In the genomic region with DNA sequence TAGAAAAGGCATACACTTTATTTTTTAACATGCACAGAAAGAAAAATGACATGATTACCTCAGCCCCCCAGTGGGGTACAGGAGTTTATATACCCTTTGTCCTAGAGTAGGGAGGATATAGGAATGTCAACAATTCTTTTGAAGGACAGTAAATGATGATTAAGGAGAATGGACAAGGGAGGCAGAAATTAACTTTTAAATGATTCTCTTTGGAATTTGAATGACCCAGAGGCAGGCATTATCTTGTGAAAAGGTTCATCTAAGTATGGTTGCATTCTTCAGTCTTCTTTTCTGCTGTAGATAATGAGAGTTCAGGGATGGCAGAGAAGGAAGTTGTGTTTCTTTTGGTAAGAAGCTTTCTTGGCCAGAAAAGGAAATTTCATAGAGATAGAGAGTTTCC, we compare ENCODE assay signal across 21 cellular contexts.
"Had no signal": no experiment of that assay in that cellular context is flagged by ENCODE, and none has a peak within 500 bp of the region (broad histone marks: within the 10 kb centered on the region; RNA-seq: fewer than 3 reads in every experiment).

No MANE protein-coding gene starts in this region.

- H3K27me3 Mint-ChIP-seq: stimulated activated naive CD8-positive, alpha-beta T cell treated with anti-CD3 and anti-CD28 coated beads, Interleukin-15, amount 100 ng/mL, for 72 hours had no signal

- H3K4me2 ChIP-seq: smooth muscle cell had no signal

- H3K27ac ChIP-seq: lower lobe of right lung, neutrophil, pancreas, prostate gland, right atrium auricular region, suprapubic skin, vagina had no signal

- H3K4me1 Mint-ChIP-seq: natural killer cell; stimulated activated naive CD8-positive, alpha-beta T cell treated with anti-CD3 and anti-CD28 coated beads, Interleukin-15, amount 100 ng/mL, for 72 hours had no signal

- ATAC-seq: left ventricle myocardium superior; lower lobe of right lung; natural killer cell; pancreas; sciatic nerve; stimulated activated naive CD8-positive, alpha-beta T cell treated with anti-CD3 and anti-CD28 coated beads, Interleukin-15, amount 100 ng/mL, for 72 hours had no signal

- H3K4me3 ChIP-seq: lower lobe of right lung, pancreas, prostate gland, right atrium auricular region, smooth muscle cell, suprapubic skin, vagina had no signal

- H3K36me3 Mint-ChIP-seq: natural killer cell had no signal

- H3K27me3 ChIP-seq: neutrophil, pancreas, right atrium auricular region, suprapubic skin, vagina had no signal

- H3K9me3 ChIP-seq: lower lobe of right lung, neutrophil, pancreas, prostate gland, right atrium auricular region, suprapubic skin, vagina had no signal

- FAIRE-seq: frontal cortex, keratinocyte, pancreas had no signal

- DNase-seq: cortex of kidney; left ventricle myocardium superior; lower lobe of right lung; natural killer cell; pancreas; stimulated activated CD4-positive, alpha-beta T cell treated with anti-CD3 and anti-CD28 coated beads, Interleukin-12 subunit alpha, Interleukin-12 subunit beta, amount 100 ng/mL, for 4 hours; stimulated activated CD4-positive, alpha-beta T cell treated with anti-CD3 and anti-CD28 coated beads, Interleukin-1b, Interleukin-23, amount 100 ng/mL, for 48 hours; stimulated activated CD4-positive, alpha-beta T cell treated with anti-CD3 and anti-CD28 coated beads, Interleukin-4, amount 100 ng/mL, for 1 hour; stimulated activated CD8-positive, alpha-beta memory T cell treated with anti-CD3 and anti-CD28 coated beads, Interleukin-4, amount 100 ng/mL, for 48 hours; stimulated activated naive CD4-positive, alpha-beta T cell; stimulated activated naive CD8-positive, alpha-beta T cell treated with anti-CD3 and anti-CD28 coated beads, Interleukin-15, amount 100 ng/mL, for 72 hours; trophoblast cell had no signal

- H3K4me3 Mint-ChIP-seq: natural killer cell; stimulated activated naive CD8-positive, alpha-beta T cell treated with anti-CD3 and anti-CD28 coated beads, Interleukin-15, amount 100 ng/mL, for 72 hours had no signal

- H3K27ac Mint-ChIP-seq: natural killer cell had no signal

- H3K36me3 ChIP-seq: lower lobe of right lung, neutrophil, pancreas, prostate gland, right atrium auricular region, suprapubic skin, vagina had no signal

- H3K4me1 ChIP-seq: lower lobe of right lung, pancreas, prostate gland, right atrium auricular region, suprapubic skin, vagina had no signal
